Comparison of ENCODE assay signal across 13 cellular contexts in genomic region chr3:146308222-146308621, GRCh38. TPM values are rescaled to one million over a fixed set of nuclear protein-coding genes. Genes with fewer than 3 reads are reported as not detected.
A peak's percentile ranks its signal among the peaks of the same experiment; 100 is the strongest.
DNase-seq lines count a peak whose midpoint lies in the region; ATAC-seq, FAIRE-seq and TF ChIP-seq lines count a peak whose summit lies in the region.
"Had no signal": no experiment of that assay in that cellular context is flagged by ENCODE, and none has a peak within 500 bp of the region (broad histone marks: within the 10 kb centered on the region; RNA-seq: fewer than 3 reads in every experiment).

No MANE protein-coding gene starts in this region.

- no peak overlapping the region for H3K4me3 ChIP-seq in lower lobe of right lung

- in situ Hi-C loops in GM13977 (cut with MboI; ENCODE audit: low pct_unique_long_range_greater_than_20kb, low sequenced_read_pairs, unreplicated experiment), result no loop called here

- H3K36me3 ChIP-seq in lower lobe of right lung, result no peaks in the 10 kb centered on the region

- no peak for TF ChIP-seq CTCF in lower lobe of right lung (IDR thresholded peaks at IDR 0.05)
- TF ChIP-seq CTCF in GM13977 (IDR thresholded peaks at IDR 0.05; ENCODE audit: extremely low read depth, insufficient read depth, missing control alignments), result no peak

- no peak for FAIRE-seq in GM12891 (lab: Jason Lieb, UNC)
- FAIRE-seq: islet of Langerhans had no signal

- H3K4me1 ChIP-seq in lower lobe of right lung, result peaks cover 12% of the 10 kb centered on the region

- DNase-seq in Right ventricle myocardium inferior (ENCODE audit: missing footprints) (no peak), cardiac septum (ENCODE audit: low spot score) (no peak), dedifferentiated amniotic fluid mesenchymal stem cell (ENCODE audit: extremely low spot score) (peak; percentile 82), lower lobe of right lung (no peak), GM12891 (ENCODE audit: insufficient read length, low spot score) (no peak), NCI-H82 treated with DMSO at 0.1 percent for 48 hours (lab: John Stamatoyannopoulos, UW; ENCODE audit: unreplicated experiment) (no peak), DMS79 (lab: John Stamatoyannopoulos, UW) (no peak), GM13977 (ENCODE audit: low spot score) (no peak)
- DNase-seq: 8988T; effector CD8-positive, alpha-beta T cell; NCI-H1417; posterior cingulate gyrus had no signal

- H3K9me3 ChIP-seq in lower lobe of right lung, result no peaks in the 10 kb centered on the region

- TF ChIP-seq POLR2A in GM12891 (IDR thresholded peaks at IDR 0.05; ENCODE audit: low read depth, low read length), result no peak

- intact Hi-C loops in Right ventricle myocardium inferior (cut with DNase I), result loop anchor here (5.0 kb wide), 1 partner anchor 86 kb away; no protein-coding TSS in a partner anchor
- intact Hi-C loops in cardiac septum (cut with DNase I), result loop anchor here (1.0 kb wide), 1 partner anchor 57 kb away; the partner anchor contains the start of gene PLSCR4
- intact Hi-C loops in lower lobe of right lung (cut with DNase I), result no loop called here

- peak; percentile 57 for ATAC-seq in Right ventricle myocardium inferior
- ATAC-seq in lower lobe of right lung, result peak in 1 of 2 donors; percentile 48

- no peaks in the 10 kb centered on the region for H3K27me3 ChIP-seq in lower lobe of right lung (ENCODE audit: low read depth)

- H3K27ac ChIP-seq in lower lobe of right lung, result peak overlapping the region; percentile 37

TF ChIP-seq in GM12891, 5 proteins besides CTCF, POLR2A, EP300 and RAD21:
- TF ChIP-seq TAF1 (IDR thresholded peaks at IDR 0.05; ENCODE audit: low read depth, low read length) (no peak), PAX5 (IDR thresholded peaks at IDR 0.05; ENCODE audit: insufficient read depth, low read length, severe bottlenecking) (no peak), POLR2AphosphoS5 (IDR thresholded peaks at IDR 0.05; ENCODE audit: low read depth, low read length) (no peak), POU2F2 (IDR thresholded peaks at IDR 0.05; ENCODE audit: low read depth, low read length) (no peak), SPI1 (IDR thresholded peaks at IDR 0.05; ENCODE audit: low read depth, low read length) (no peak)

RNA-seq across cellular contexts. Expression of gene PLSCR4, which starts 57.3 kb away (rescaled TPM):
- total RNA-seq in Right ventricle myocardium inferior (20.3 TPM), cardiac septum (14.2 TPM), lower lobe of right lung (63.5 TPM)
- polyA plus RNA-seq in GM12891 (2012; ENCODE audit: low read depth, missing spikeins), result not detected
